ENCODE assay signal across 1 cellular context in the genomic region with DNA sequence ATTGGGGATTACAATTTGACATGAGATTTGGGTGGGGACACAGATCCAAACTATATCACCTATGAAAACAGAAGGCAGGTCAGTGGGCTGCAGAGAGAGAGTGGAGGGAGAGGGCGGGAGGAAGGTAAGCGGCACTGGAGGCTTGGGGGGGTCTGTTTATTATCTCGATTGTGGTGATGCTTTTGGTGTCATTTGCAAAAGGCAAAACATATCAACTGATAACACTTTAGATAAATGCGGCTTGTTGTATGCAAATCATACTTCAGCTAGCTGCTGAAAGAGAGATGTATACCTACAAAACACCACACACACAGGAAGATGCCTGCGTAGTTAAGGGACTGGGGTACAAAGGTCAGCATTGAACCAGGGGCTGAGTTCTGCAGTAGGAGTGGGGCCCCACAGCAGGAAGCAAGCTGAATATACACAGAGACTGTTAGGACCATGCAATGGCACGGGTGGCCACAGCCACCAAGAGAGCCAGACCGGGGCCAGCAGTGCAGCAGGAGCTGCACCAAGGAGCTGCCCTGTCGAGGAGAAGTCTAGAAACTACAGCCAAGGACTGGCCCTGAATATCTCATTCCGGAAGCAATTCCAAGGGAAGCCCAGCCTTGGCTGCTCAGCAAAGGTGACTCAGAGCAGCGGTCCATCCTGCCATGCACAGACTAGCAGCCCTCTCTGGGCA.
TF ChIP-seq lines count a peak whose summit lies in the region.

No MANE protein-coding gene starts in this region.

TF ChIP-seq in HepG2, 621 proteins besides CTCF, POLR2A, EP300 and RAD21 (continued from another document and continues in another):
- TF ChIP-seq MEF2D (CRISPR knock-in tag; IDR thresholded peaks at IDR 0.05): 0 out of 2 replicates have a peak, but pooled peaks have one; percentile 22
- no peak; the same call in 1 of the 2 replicates for TF ChIP-seq ZNF780A (CRISPR knock-in tag; IDR thresholded peaks at IDR 0.05)
- TF ChIP-seq NFATC3 (CRISPR knock-in tag; IDR thresholded peaks at IDR 0.05): no peak
- TF ChIP-seq ZNF619 (CRISPR knock-in tag; IDR thresholded peaks at IDR 0.05): no peak
- TF ChIP-seq TCF7 (IDR thresholded peaks at IDR 0.05; ENCODE audit: low read depth): no peak
- TF ChIP-seq, protein P1, sequence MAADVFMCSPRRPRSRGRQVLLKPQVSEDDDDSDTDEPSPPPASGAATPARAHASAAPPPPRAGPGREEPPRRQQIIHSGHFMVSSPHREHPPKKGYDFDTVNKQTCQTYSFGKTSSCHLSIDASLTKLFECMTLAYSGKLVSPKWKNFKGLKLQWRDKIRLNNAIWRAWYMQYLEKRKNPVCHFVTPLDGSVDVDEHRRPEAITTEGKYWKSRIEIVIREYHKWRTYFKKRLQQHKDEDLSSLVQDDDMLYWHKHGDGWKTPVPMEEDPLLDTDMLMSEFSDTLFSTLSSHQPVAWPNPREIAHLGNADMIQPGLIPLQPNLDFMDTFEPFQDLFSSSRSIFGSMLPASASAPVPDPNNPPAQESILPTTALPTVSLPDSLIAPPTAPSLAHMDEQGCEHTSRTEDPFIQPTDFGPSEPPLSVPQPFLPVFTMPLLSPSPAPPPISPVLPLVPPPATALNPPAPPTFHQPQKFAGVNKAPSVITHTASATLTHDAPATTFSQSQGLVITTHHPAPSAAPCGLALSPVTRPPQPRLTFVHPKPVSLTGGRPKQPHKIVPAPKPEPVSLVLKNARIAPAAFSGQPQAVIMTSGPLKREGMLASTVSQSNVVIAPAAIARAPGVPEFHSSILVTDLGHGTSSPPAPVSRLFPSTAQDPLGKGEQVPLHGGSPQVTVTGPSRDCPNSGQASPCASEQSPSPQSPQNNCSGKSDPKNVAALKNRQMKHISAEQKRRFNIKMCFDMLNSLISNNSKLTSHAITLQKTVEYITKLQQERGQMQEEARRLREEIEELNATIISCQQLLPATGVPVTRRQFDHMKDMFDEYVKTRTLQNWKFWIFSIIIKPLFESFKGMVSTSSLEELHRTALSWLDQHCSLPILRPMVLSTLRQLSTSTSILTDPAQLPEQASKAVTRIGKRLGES (CRISPR knock-in tag; IDR thresholded peaks at IDR 0.05; ENCODE audit: borderline replicate concordance): no peak
- TF ChIP-seq MAZ (IDR thresholded peaks at IDR 0.05; ENCODE audit: borderline replicate concordance, low read depth, low read length): no peak
- no peak for TF ChIP-seq MAZ (CRISPR knock-in tag; IDR thresholded peaks at IDR 0.05; ENCODE audit: low read depth)
- TF ChIP-seq KLF13 (CRISPR knock-in tag; IDR thresholded peaks at IDR 0.05): no peak; the same call in 1 of the 2 replicates
- TF ChIP-seq, protein P2, sequence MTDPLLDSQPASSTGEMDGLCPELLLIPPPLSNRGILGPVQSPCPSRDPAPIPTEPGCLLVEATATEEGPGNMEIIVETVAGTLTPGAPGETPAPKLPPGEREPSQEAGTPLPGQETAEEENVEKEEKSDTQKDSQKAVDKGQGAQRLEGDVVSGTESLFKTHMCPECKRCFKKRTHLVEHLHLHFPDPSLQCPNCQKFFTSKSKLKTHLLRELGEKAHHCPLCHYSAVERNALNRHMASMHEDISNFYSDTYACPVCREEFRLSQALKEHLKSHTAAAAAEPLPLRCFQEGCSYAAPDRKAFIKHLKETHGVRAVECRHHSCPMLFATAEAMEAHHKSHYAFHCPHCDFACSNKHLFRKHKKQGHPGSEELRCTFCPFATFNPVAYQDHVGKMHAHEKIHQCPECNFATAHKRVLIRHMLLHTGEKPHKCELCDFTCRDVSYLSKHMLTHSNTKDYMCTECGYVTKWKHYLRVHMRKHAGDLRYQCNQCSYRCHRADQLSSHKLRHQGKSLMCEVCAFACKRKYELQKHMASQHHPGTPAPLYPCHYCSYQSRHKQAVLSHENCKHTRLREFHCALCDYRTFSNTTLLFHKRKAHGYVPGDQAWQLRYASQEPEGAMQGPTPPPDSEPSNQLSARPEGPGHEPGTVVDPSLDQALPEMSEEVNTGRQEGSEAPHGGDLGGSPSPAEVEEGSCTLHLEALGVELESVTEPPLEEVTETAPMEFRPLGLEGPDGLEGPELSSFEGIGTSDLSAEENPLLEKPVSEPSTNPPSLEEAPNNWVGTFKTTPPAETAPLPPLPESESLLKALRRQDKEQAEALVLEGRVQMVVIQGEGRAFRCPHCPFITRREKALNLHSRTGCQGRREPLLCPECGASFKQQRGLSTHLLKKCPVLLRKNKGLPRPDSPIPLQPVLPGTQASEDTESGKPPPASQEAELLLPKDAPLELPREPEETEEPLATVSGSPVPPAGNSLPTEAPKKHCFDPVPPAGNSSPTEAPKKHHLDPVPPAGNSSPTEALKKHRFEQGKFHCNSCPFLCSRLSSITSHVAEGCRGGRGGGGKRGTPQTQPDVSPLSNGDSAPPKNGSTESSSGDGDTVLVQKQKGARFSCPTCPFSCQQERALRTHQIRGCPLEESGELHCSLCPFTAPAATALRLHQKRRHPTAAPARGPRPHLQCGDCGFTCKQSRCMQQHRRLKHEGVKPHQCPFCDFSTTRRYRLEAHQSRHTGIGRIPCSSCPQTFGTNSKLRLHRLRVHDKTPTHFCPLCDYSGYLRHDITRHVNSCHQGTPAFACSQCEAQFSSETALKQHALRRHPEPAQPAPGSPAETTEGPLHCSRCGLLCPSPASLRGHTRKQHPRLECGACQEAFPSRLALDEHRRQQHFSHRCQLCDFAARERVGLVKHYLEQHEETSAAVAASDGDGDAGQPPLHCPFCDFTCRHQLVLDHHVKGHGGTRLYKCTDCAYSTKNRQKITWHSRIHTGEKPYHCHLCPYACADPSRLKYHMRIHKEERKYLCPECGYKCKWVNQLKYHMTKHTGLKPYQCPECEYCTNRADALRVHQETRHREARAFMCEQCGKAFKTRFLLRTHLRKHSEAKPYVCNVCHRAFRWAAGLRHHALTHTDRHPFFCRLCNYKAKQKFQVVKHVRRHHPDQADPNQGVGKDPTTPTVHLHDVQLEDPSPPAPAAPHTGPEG (CRISPR knock-in tag; IDR thresholded peaks at IDR 0.05): no peak
- no peak for TF ChIP-seq DBP (CRISPR knock-in tag; IDR thresholded peaks at IDR 0.05; ENCODE audit: not compliant biosample characterization)
- peak; percentile 79 for TF ChIP-seq ASH2L (IDR thresholded peaks at IDR 0.05; ENCODE audit: insufficient read length, low read depth, low read length)
- 0 out of 2 replicates have a peak, but pooled peaks have one; percentile 27 for TF ChIP-seq IRF2 (CRISPR knock-in tag; IDR thresholded peaks at IDR 0.05)
- TF ChIP-seq, protein P3, sequence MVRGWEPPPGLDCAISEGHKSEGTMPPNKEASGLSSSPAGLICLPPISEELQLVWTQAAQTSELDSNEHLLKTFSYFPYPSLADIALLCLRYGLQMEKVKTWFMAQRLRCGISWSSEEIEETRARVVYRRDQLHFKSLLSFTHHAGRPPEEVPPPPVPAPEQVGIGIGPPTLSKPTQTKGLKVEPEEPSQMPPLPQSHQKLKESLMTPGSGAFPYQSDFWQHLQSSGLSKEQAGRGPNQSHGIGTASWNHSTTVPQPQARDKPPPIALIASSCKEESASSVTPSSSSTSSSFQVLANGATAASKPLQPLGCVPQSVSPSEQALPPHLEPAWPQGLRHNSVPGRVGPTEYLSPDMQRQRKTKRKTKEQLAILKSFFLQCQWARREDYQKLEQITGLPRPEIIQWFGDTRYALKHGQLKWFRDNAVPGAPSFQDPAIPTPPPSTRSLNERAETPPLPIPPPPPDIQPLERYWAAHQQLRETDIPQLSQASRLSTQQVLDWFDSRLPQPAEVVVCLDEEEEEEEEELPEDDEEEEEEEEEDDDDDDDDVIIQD (CRISPR knock-in tag; IDR thresholded peaks at IDR 0.05; ENCODE audit: low read depth): 0 out of 2 replicates have a peak, but pooled peaks have one; percentile 16
- TF ChIP-seq, protein P4, sequence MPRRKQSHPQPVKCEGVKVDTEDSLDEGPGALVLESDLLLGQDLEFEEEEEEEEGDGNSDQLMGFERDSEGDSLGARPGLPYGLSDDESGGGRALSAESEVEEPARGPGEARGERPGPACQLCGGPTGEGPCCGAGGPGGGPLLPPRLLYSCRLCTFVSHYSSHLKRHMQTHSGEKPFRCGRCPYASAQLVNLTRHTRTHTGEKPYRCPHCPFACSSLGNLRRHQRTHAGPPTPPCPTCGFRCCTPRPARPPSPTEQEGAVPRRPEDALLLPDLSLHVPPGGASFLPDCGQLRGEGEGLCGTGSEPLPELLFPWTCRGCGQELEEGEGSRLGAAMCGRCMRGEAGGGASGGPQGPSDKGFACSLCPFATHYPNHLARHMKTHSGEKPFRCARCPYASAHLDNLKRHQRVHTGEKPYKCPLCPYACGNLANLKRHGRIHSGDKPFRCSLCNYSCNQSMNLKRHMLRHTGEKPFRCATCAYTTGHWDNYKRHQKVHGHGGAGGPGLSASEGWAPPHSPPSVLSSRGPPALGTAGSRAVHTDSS (CRISPR knock-in tag; conservative IDR thresholded peaks at IDR 0.05): no peak
- no peak for TF ChIP-seq ZNF235 (CRISPR knock-in tag; IDR thresholded peaks at IDR 0.05; ENCODE audit: borderline replicate concordance)
- TF ChIP-seq DRAP1 (CRISPR knock-in tag; IDR thresholded peaks at IDR 0.05): peak; percentile 33; the same call in 1 of the 2 replicates
- TF ChIP-seq ZNF691 (CRISPR knock-in tag; IDR thresholded peaks at IDR 0.05; ENCODE audit: borderline replicate concordance, low read depth): no peak
- peak; percentile 54; the same call in 1 of the 2 replicates for TF ChIP-seq ELF1 (CRISPR knock-in tag; IDR thresholded peaks at IDR 0.05)
- TF ChIP-seq HNF4A (CRISPR knock-in tag; IDR thresholded peaks at IDR 0.05): peak; percentile 94
- peak; percentile 19; the same call in 1 of the 2 replicates for TF ChIP-seq GATAD1 (CRISPR knock-in tag; IDR thresholded peaks at IDR 0.05)
- TF ChIP-seq STAG1 (CRISPR knock-in tag; IDR thresholded peaks at IDR 0.05): peak; percentile 22; the same call in 1 of the 2 replicates
- TF ChIP-seq KLF16 (CRISPR knock-in tag; IDR thresholded peaks at IDR 0.05): 0 out of 4 replicates have a peak, but pooled peaks of 1 of the 2 experiments have one; percentile 40
- no peak for TF ChIP-seq ZNF800 (CRISPR knock-in tag; IDR thresholded peaks at IDR 0.05)
- peak; percentile 42; the same call in 1 of the 2 replicates for TF ChIP-seq FOXJ3 (CRISPR knock-in tag; IDR thresholded peaks at IDR 0.05; ENCODE audit: borderline replicate concordance)
- TF ChIP-seq ZNF644 (CRISPR knock-in tag; IDR thresholded peaks at IDR 0.05; ENCODE audit: low read depth): peak; percentile 73
- no peak for TF ChIP-seq ZNF24 (IDR thresholded peaks at IDR 0.05)
- no peak for TF ChIP-seq ZFP1 (CRISPR knock-in tag; IDR thresholded peaks at IDR 0.05)
- TF ChIP-seq IKZF5 (CRISPR knock-in tag; IDR thresholded peaks at IDR 0.05): 0 out of 2 replicates have a peak, but pooled peaks have one; percentile 32
- TF ChIP-seq ZNF124 (CRISPR knock-in tag; IDR thresholded peaks at IDR 0.05): no peak
- TF ChIP-seq GABPB1 (CRISPR knock-in tag; IDR thresholded peaks at IDR 0.05): peak; percentile 43; the same call in 1 of the 2 replicates
- TF ChIP-seq BCL6 (CRISPR knock-in tag; IDR thresholded peaks at IDR 0.05): peak; percentile 11; the same call in 1 of the 2 replicates
- no peak for TF ChIP-seq ATRX (CRISPR knock-in tag; IDR thresholded peaks at IDR 0.05; ENCODE audit: borderline replicate concordance)
